In genomic region chr1:88003255-88003654, GRCh38 we compare ENCODE assay signal across 2 cellular contexts.
TF ChIP-seq lines count a peak whose summit lies in the region.

No MANE protein-coding gene starts in this region.

TF ChIP-seq in HepG2, 621 proteins besides CTCF, POLR2A, EP300 and RAD21:
- no peak for TF ChIP-seq RNF219 (CRISPR knock-in tag; IDR thresholded peaks at IDR 0.05)
- TF ChIP-seq PAWR (CRISPR knock-in tag; IDR thresholded peaks at IDR 0.05; ENCODE audit: borderline replicate concordance), result no peak
- TF ChIP-seq ZNF609 (CRISPR knock-in tag; IDR thresholded peaks at IDR 0.05; ENCODE audit: borderline replicate concordance), result no peak
- TF ChIP-seq ATF7 (IDR thresholded peaks at IDR 0.05), result peak; percentile 94
- TF ChIP-seq ATF7 (CRISPR knock-in tag; IDR thresholded peaks at IDR 0.05), result no peak
- TF ChIP-seq ZNF30 (CRISPR knock-in tag; IDR thresholded peaks at IDR 0.05), result no peak
- TF ChIP-seq ZNF460 (CRISPR knock-in tag; IDR thresholded peaks at IDR 0.05; ENCODE audit: borderline replicate concordance), result no peak
- TF ChIP-seq CREB1 (IDR thresholded peaks at IDR 0.05), result peak; percentile 58
- no peak for TF ChIP-seq CREB1 (CRISPR knock-in tag; IDR thresholded peaks at IDR 0.05)
- TF ChIP-seq PHF5A (CRISPR knock-in tag; IDR thresholded peaks at IDR 0.05; ENCODE audit: low read depth, unreplicated experiment), result no peak
- no peak for TF ChIP-seq SP2 (CRISPR knock-in tag; IDR thresholded peaks at IDR 0.05)
- TF ChIP-seq MXI1 (IDR thresholded peaks at IDR 0.05; ENCODE audit: borderline replicate concordance, low read depth, low read length), result no peak
- TF ChIP-seq ZNF746 (CRISPR knock-in tag; IDR thresholded peaks at IDR 0.05), result no peak
- TF ChIP-seq MATR3 (CRISPR knock-in tag; IDR thresholded peaks at IDR 0.05), result no peak
- TF ChIP-seq ZNF501 (CRISPR knock-in tag; IDR thresholded peaks at IDR 0.05), result no peak

TF ChIP-seq in GM12878, 131 proteins besides CTCF, POLR2A, EP300 and RAD21 (continued from another document):
- TF ChIP-seq ZNF207 (IDR thresholded peaks at IDR 0.05; ENCODE audit: borderline replicate concordance) (no peak), EED (IDR thresholded peaks at IDR 0.05; ENCODE audit: low read depth) (no peak)
